ENCODE assay signal across 9 cellular contexts in the genomic region with DNA sequence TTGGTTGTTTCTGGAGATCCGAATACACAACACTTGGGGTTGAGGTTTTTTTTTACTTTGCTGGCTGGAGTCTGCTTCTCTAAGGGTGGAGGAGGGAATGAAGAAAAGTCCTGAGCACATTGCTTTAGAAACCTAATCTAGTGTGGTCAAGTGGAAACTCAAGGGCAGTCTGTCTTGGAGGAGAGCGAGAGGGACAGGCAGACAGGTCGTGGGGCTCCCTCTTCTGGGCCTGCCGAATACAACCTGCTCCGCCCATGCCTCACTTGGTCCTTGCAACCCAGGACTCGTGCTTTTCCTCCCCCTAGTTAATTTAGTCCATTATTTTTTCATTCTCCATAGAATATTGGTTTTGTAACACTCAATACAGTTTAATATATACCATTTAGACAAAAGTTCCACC.
DNase-seq lines count a peak whose midpoint lies in the region; TF ChIP-seq lines count a peak whose summit lies in the region.
"Had no signal": no experiment of that assay in that cellular context is flagged by ENCODE, and none has a peak within 500 bp of the region (broad histone marks: within the 10 kb centered on the region; RNA-seq: fewer than 3 reads in every experiment).

No MANE protein-coding gene starts in this region.

- TF ChIP-seq POLR2A in vagina (IDR thresholded peaks at IDR 0.05): no peak

- no peak overlapping the region for H3K4me3 Mint-ChIP-seq in glutamatergic neuron (ENCODE audit: unreplicated experiment)

- no peaks in the 10 kb centered on the region for H3K27me3 ChIP-seq in vagina

- H3K4me3 ChIP-seq in WI38 (ENCODE audit: low read depth, low read length) (no peak overlapping the region), vagina (no peak overlapping the region)

- DNase-seq in GM10266 (ENCODE audit: extremely low spot score): no peak
- peak; percentile 51 for DNase-seq in HT-29 (ENCODE audit: low spot score)
- DNase-seq in left kidney (ENCODE audit: low read depth, low spot score): peak; percentile 90
- DNase-seq in activated naive CD4-positive, alpha-beta T cell (lab: John Stamatoyannopoulos, UW): no peak
- DNase-seq in nucleus accumbens (lab: John Stamatoyannopoulos, UW): no peak
- DNase-seq in glutamatergic neuron: no peak
- no peak for DNase-seq in vagina (ENCODE audit: extremely low spot score in 2 of 2)
- DNase-seq: NCI-H446 treated with DMSO at 0.1 percent for 48 hours had no signal

- no peak overlapping the region for H3K27ac ChIP-seq in vagina

- H3K4me1 ChIP-seq in vagina: no peaks in the 10 kb centered on the region

- intact Hi-C loops in vagina (cut with DNase I): no loop called here

- no peaks in the 10 kb centered on the region for H3K36me3 ChIP-seq in vagina

- no peaks in the 10 kb centered on the region for H3K27me3 Mint-ChIP-seq in glutamatergic neuron (ENCODE audit: unreplicated experiment)

- H3K36me3 Mint-ChIP-seq in glutamatergic neuron (ENCODE audit: unreplicated experiment): no peaks in the 10 kb centered on the region

- TF ChIP-seq CTCF in GM10266 (IDR thresholded peaks at IDR 0.05; ENCODE audit: control insufficient read depth, insufficient read depth, low read depth, missing control alignments) (peak; percentile 52), WI38 (IDR thresholded peaks at IDR 0.05; ENCODE audit: low read depth, low read length) (0 out of 2 replicates have a peak, but pooled peaks have one; percentile 4), glutamatergic neuron (IDR thresholded peaks at IDR 0.05; ENCODE audit: partially characterized antibody, unreplicated experiment) (no peak), vagina (IDR thresholded peaks at IDR 0.05) (no peak)

- peaks cover 4% of the 10 kb centered on the region for H3K9me3 Mint-ChIP-seq in glutamatergic neuron (ENCODE audit: unreplicated experiment)

- peaks cover 2% of the 10 kb centered on the region for H3K4me1 Mint-ChIP-seq in glutamatergic neuron (ENCODE audit: low read depth, unreplicated experiment)

- H3K9me3 ChIP-seq in vagina: no peaks in the 10 kb centered on the region

- H3K27ac Mint-ChIP-seq in glutamatergic neuron (ENCODE audit: unreplicated experiment): no peak overlapping the region

Comparison
In these comparisons a context has a peak if more than half of its experiments do, and no peak if none do; other contexts are left out.
1. DNase-seq: peak in HT-29 (single experiment) and left kidney (single experiment); none in GM10266 (single experiment), activated naive CD4-positive, alpha-beta T cell (0 of 4), nucleus accumbens (0 of 56), glutamatergic neuron (single experiment) and vagina (0 of 2).
2. CTCF ChIP-seq: peak in GM10266 (single experiment) and WI38 (single experiment); none in glutamatergic neuron (single experiment) and vagina (0 of 3).